In genomic region chr2:71082402-71083252, GRCh38 we compare ENCODE assay signal across 10 cellular contexts. TPM values are rescaled to one million over a fixed set of nuclear protein-coding genes. Genes with fewer than 3 reads are reported as not detected.
DNase-seq lines count a peak whose midpoint lies in the region; ATAC-seq lines count a peak whose summit lies in the region.
"Had no signal": no experiment of that assay in that cellular context is flagged by ENCODE, and none has a peak within 500 bp of the region (broad histone marks: within the 10 kb centered on the region; RNA-seq: fewer than 3 reads in every experiment).

No MANE protein-coding gene starts in this region.

- peaks cover 15% of the 10 kb centered on the region for H3K36me3 Mint-ChIP-seq in T-helper 2 cell treated with Interferon-gamma antibody and Interleukin-4, amounts not matched to agents 5 μg/mL and 100 μg/mL, for 36 hours (ENCODE audit: low read depth)
- peaks cover 6% of the 10 kb centered on the region for H3K36me3 Mint-ChIP-seq in natural killer cell treated with Interleukin-12 subunit alpha and Interleukin-12 subunit beta and Interleukin-15 and Interleukin-18, amount 100 ng/mL, for 72 hours

- peaks cover 17% of the 10 kb centered on the region for H3K27me3 Mint-ChIP-seq in T-helper 2 cell treated with Interferon-gamma antibody and Interleukin-4, amounts not matched to agents 5 μg/mL and 100 μg/mL, for 36 hours (ENCODE audit: low read depth)
- H3K27me3 Mint-ChIP-seq in natural killer cell treated with Interleukin-12 subunit alpha and Interleukin-12 subunit beta and Interleukin-15 and Interleukin-18, amount 100 ng/mL, for 72 hours, result peaks cover 19 to 26% of the 10 kb centered on the region in 2 donors

- no peaks in the 10 kb centered on the region for H3K9me3 Mint-ChIP-seq in T-helper 2 cell treated with Interferon-gamma antibody and Interleukin-4, amounts not matched to agents 5 μg/mL and 100 μg/mL, for 36 hours
- no peaks in the 10 kb centered on the region for H3K9me3 Mint-ChIP-seq in natural killer cell treated with Interleukin-12 subunit alpha and Interleukin-12 subunit beta and Interleukin-15 and Interleukin-18, amount 100 ng/mL, for 72 hours

- no peak overlapping the region for H3K27ac Mint-ChIP-seq in T-helper 2 cell treated with Interferon-gamma antibody and Interleukin-4, amounts not matched to agents 5 μg/mL and 100 μg/mL, for 36 hours
- H3K27ac Mint-ChIP-seq in natural killer cell treated with Interleukin-12 subunit alpha and Interleukin-12 subunit beta and Interleukin-15 and Interleukin-18, amount 100 ng/mL, for 72 hours, result peak overlapping the region; percentile 65 to 67

- DNase-seq in T-helper 2 cell treated with Interferon-gamma antibody and Interleukin-4, amounts not matched to agents 5 μg/mL and 100 μg/mL, for 36 hours (ENCODE audit: low spot score), result peak; percentile 46
- peak; percentile 72 for DNase-seq in natural killer cell treated with Interleukin-12 subunit alpha and Interleukin-12 subunit beta and Interleukin-15 and Interleukin-18, amount 100 ng/mL, for 72 hours (ENCODE audit: low spot score)
- no peak for DNase-seq in NCI-H446 (lab: John Stamatoyannopoulos, UW)
- DNase-seq in left colon, result no peak
- no peak for DNase-seq in NCI-H510A (lab: John Stamatoyannopoulos, UW)
- DNase-seq: amniotic stem cell, NCI-H1417 had no signal

- H3K4me3 Mint-ChIP-seq in T-helper 2 cell treated with Interferon-gamma antibody and Interleukin-4, amounts not matched to agents 5 μg/mL and 100 μg/mL, for 36 hours, result no peak overlapping the region
- H3K4me3 Mint-ChIP-seq in natural killer cell treated with Interleukin-12 subunit alpha and Interleukin-12 subunit beta and Interleukin-15 and Interleukin-18, amount 100 ng/mL, for 72 hours, result peak overlapping the region; percentile 69

- H3K4me1 Mint-ChIP-seq in T-helper 2 cell treated with Interferon-gamma antibody and Interleukin-4, amounts not matched to agents 5 μg/mL and 100 μg/mL, for 36 hours (ENCODE audit: low read depth), result peaks cover 7% of the 10 kb centered on the region
- H3K4me1 Mint-ChIP-seq in natural killer cell treated with Interleukin-12 subunit alpha and Interleukin-12 subunit beta and Interleukin-15 and Interleukin-18, amount 100 ng/mL, for 72 hours (ENCODE audit: low read depth in 2 of 2), result peaks cover 9 to 11% of the 10 kb centered on the region in 2 donors

- peak; percentile 77 for ATAC-seq in GM18498 (IDR thresholded peaks at IDR 0.05; ENCODE audit: unreplicated experiment)
- ATAC-seq in GM21717 (IDR thresholded peaks at IDR 0.05; ENCODE audit: unreplicated experiment), result peak; percentile 44
- peak; percentile 94 for ATAC-seq in natural killer cell treated with Interleukin-12 subunit alpha and Interleukin-12 subunit beta and Interleukin-15 and Interleukin-18, amount 100 ng/mL, for 72 hours
- ATAC-seq in HG02642 (IDR thresholded peaks at IDR 0.05; ENCODE audit: poor library complexity, unreplicated experiment), result no peak
- no peak for ATAC-seq in left colon

- intact Hi-C loops in left colon (cut with DNase I, micrococcal nuclease), result no loop called here

RNA-seq across cellular contexts. Expression of gene NAGK, which starts 14.2 kb away (rescaled TPM):
- total RNA-seq in natural killer cell treated with Interleukin-12 subunit alpha and Interleukin-12 subunit beta and Interleukin-15 and Interleukin-18, amount 100 ng/mL, for 72 hours, result 100 to 1,000 TPM in 1 of 2 donors, 10 to 100 TPM in 1; 92.9 to 104 TPM
- 10 to 100 TPM; 58.0 to 71.3 TPM for total RNA-seq in left colon

RNA-seq across cellular contexts. Expression of gene MCEE, which starts 47.4 kb away (rescaled TPM):
- 10 to 100 TPM; 12.4 to 14.2 TPM for total RNA-seq in natural killer cell treated with Interleukin-12 subunit alpha and Interleukin-12 subunit beta and Interleukin-15 and Interleukin-18, amount 100 ng/mL, for 72 hours
- total RNA-seq in left colon, result 10 to 100 TPM; 21.6 to 23.6 TPM

RNA-seq across cellular contexts. Expression of gene MPHOSPH10, which starts 47.8 kb away (rescaled TPM):
- total RNA-seq in natural killer cell treated with Interleukin-12 subunit alpha and Interleukin-12 subunit beta and Interleukin-15 and Interleukin-18, amount 100 ng/mL, for 72 hours, result 10 to 100 TPM; 40.1 to 58.4 TPM
- total RNA-seq in left colon, result 10 to 100 TPM; 18.8 to 22.9 TPM

Comparison
In these comparisons a context has a peak if more than half of its experiments do, and no peak if none do; other contexts are left out.
1. ATAC-seq: peak in GM18498 (single experiment), GM21717 (single experiment) and natural killer cell treated with Interleukin-12 subunit alpha and Interleukin-12 subunit beta and Interleukin-15 and Interleukin-18, amount 100 ng/mL, for 72 hours (2 of 2); none in HG02642 (single experiment) and left colon (single experiment).
2. DNase-seq: peak in T-helper 2 cell treated with Interferon-gamma antibody and Interleukin-4, amounts not matched to agents 5 μg/mL and 100 μg/mL, for 36 hours (single experiment) and natural killer cell treated with Interleukin-12 subunit alpha and Interleukin-12 subunit beta and Interleukin-15 and Interleukin-18, amount 100 ng/mL, for 72 hours (single experiment); none in NCI-H446 (0 of 2), left colon (0 of 2) and NCI-H510A (single experiment).